Comparison of ENCODE assay signal across 6 cellular contexts in the genomic region with DNA sequence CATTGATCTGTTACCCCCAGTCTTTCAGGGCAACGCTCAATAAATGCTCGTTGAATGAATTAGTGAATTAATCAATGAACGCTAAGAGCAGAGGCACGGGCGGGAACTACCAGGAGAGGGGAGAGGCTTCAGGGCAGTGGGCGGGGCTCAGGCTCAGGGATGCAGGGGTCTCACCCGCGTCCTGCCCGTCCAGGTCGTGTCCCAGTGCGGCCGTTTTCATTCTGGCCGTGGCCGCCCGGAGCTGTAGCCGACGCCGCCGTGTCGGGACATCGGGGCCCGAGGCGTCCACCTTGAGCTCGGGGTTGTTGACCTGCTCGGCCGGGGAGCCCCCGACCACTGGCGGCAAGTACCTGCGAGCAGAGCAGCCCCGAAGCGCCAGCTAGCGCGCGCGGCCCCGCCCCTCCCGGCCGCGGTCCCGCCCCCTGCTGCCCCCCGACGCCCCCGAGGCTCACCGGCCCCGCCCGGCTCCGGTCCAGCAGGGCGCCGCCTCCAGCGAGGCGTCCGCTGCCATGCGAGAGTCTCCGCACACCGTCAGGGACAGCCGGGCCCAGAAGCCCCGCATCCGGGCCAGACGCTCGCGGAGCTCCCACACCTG. TPM values are rescaled to one million over a fixed set of nuclear protein-coding genes. Genes with fewer than 3 reads are reported as not detected.
A peak's percentile ranks its signal among the peaks of the same experiment; 100 is the strongest.
DNase-seq lines count a peak whose midpoint lies in the region; ATAC-seq and TF ChIP-seq lines count a peak whose summit lies in the region.

No MANE protein-coding gene starts in this region.

- DNase-seq in GM03348 (ENCODE audit: low spot score) = peak; percentile 40
- no peak for DNase-seq in mesothelial cell of epicardium (ENCODE audit: low spot score in 2 of 2, unreplicated experiment in 2 of 2)
- DNase-seq in GDM1 (lab: John Stamatoyannopoulos, UW) = no peak
- no peak for DNase-seq in COLO829 (ENCODE audit: low spot score)

- no peaks in the 10 kb centered on the region for H3K9me3 Mint-ChIP-seq in activated naive CD4-positive, alpha-beta T cell treated with anti-CD3 and anti-CD28 coated beads, Interleukin-2, amount 50 U/mL, for 24 hours
- no peaks in the 10 kb centered on the region for H3K9me3 Mint-ChIP-seq in mesothelial cell of epicardium

- no peaks in the 10 kb centered on the region for H3K36me3 Mint-ChIP-seq in activated naive CD4-positive, alpha-beta T cell treated with anti-CD3 and anti-CD28 coated beads, Interleukin-2, amount 50 U/mL, for 24 hours
- H3K36me3 Mint-ChIP-seq in mesothelial cell of epicardium = peaks cover 16% of the 10 kb centered on the region

- TF ChIP-seq CTCF in mesothelial cell of epicardium (IDR thresholded peaks at IDR 0.05; ENCODE audit: unreplicated experiment) = no peak

- H3K27me3 Mint-ChIP-seq in activated naive CD4-positive, alpha-beta T cell treated with anti-CD3 and anti-CD28 coated beads, Interleukin-2, amount 50 U/mL, for 24 hours = no peaks in the 10 kb centered on the region
- H3K27me3 Mint-ChIP-seq in mesothelial cell of epicardium (ENCODE audit: low read depth) = peaks cover 29% of the 10 kb centered on the region

- H3K27ac Mint-ChIP-seq in activated naive CD4-positive, alpha-beta T cell treated with anti-CD3 and anti-CD28 coated beads, Interleukin-2, amount 50 U/mL, for 24 hours = peak overlapping the region; percentile 90
- H3K27ac Mint-ChIP-seq in mesothelial cell of epicardium = no peak overlapping the region

- no peak for ATAC-seq in HG03045 (IDR thresholded peaks at IDR 0.05; ENCODE audit: unreplicated experiment)

- peaks cover 67% of the 10 kb centered on the region for H3K4me1 Mint-ChIP-seq in activated naive CD4-positive, alpha-beta T cell treated with anti-CD3 and anti-CD28 coated beads, Interleukin-2, amount 50 U/mL, for 24 hours
- peaks cover 44% of the 10 kb centered on the region for H3K4me1 Mint-ChIP-seq in mesothelial cell of epicardium

- peak overlapping the region; percentile 85 for H3K4me3 Mint-ChIP-seq in activated naive CD4-positive, alpha-beta T cell treated with anti-CD3 and anti-CD28 coated beads, Interleukin-2, amount 50 U/mL, for 24 hours
- H3K4me3 Mint-ChIP-seq in mesothelial cell of epicardium = peak overlapping the region; percentile 57

RNA-seq across cellular contexts. Expression of a gene that starts 2.8 kb away (rescaled TPM):
- total RNA-seq in mesothelial cell of epicardium = 9.4 to 10.1 TPM (median 9.4 TPM) in 3 replicates

RNA-seq across cellular contexts. Expression of a gene that starts 6.0 kb away (rescaled TPM):
- total RNA-seq in mesothelial cell of epicardium = 49.8 to 50.6 TPM (median 50.0 TPM) in 3 replicates

RNA-seq across cellular contexts. Expression of a gene that starts 6.5 kb away (rescaled TPM):
- 0.94 to 1.9 TPM (median 1.4 TPM) in 3 replicates for total RNA-seq in mesothelial cell of epicardium

RNA-seq across cellular contexts. Expression of a gene that starts 12.7 kb away (rescaled TPM):
- total RNA-seq in mesothelial cell of epicardium = 22.0 to 23.6 TPM (median 23.3 TPM) in 3 replicates

RNA-seq across cellular contexts. Expression of a gene that starts 22.5 kb away (rescaled TPM):
- total RNA-seq in mesothelial cell of epicardium = 97.2 to 109 TPM (median 105 TPM) in 3 replicates
